Comparison of ENCODE assay signal across 13 cellular contexts in the genomic region with DNA sequence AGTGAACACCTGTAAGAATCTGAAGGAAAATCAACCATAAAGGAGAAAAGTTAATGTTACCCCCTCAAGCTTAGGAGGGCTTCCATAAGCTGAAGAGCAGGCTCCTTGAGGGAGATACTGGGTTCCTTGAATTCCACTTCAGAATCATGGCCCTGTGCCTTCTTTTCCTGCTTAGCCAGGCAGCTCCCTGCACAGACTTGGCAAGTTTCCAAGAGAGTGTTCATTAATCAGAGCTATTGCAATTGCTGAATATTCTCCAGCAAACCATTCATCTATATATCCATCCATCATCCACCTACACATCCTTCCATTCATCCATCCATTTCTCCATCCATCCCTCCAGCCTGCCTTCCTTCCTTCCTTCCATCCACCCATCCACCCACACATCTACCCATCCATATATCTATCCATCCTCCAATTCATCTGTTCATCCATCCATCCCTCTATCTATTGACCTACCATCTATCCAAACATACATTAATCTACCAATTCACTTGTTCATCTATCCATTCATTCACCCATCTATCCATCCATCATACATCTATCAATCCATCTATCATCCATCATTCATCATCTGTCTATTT.
"Had no signal": no experiment of that assay in that cellular context is flagged by ENCODE, and none has a peak within 500 bp of the region (broad histone marks: within the 10 kb centered on the region; RNA-seq: fewer than 3 reads in every experiment).

No MANE protein-coding gene starts in this region.

- H3K27me3 Mint-ChIP-seq: activated naive CD4-positive, alpha-beta T cell treated with anti-CD3 and anti-CD28 coated beads, Interleukin-2, amount 50 U/mL, for 24 hours had no signal

- DNase-seq: immature natural killer cell; left cardiac atrium; mammary epithelial cell; naive thymus-derived CD4-positive, alpha-beta T cell; nucleus accumbens had no signal

- H3K27ac ChIP-seq: esophagus muscularis mucosa, right atrium auricular region had no signal

- H3K9me3 Mint-ChIP-seq: activated naive CD4-positive, alpha-beta T cell treated with anti-CD3 and anti-CD28 coated beads, Interleukin-2, amount 50 U/mL, for 24 hours; activated T-helper 2 cell treated with anti-CD3 and anti-CD28 coated beads, Interferon-gamma antibody, Interleukin-2, Interleukin-4, amounts not matched to agents 10 μg/mL and 5 μg/mL and 100 μg/mL, durations not matched to agents 14 hours and 24 hours and 36 hours; immature natural killer cell; naive thymus-derived CD4-positive, alpha-beta T cell had no signal

- H3K4me3 ChIP-seq: esophagus muscularis mucosa, right atrium auricular region, smooth muscle cell had no signal

- H3K36me3 Mint-ChIP-seq: activated naive CD4-positive, alpha-beta T cell treated with anti-CD3 and anti-CD28 coated beads, Interleukin-2, amount 50 U/mL, for 24 hours; brain; immature natural killer cell; naive thymus-derived CD4-positive, alpha-beta T cell had no signal

- H3K9me3 ChIP-seq: esophagus muscularis mucosa, right atrium auricular region had no signal

- H3K27me3 ChIP-seq: esophagus muscularis mucosa, right atrium auricular region had no signal

- FAIRE-seq: endometrium, urothelium cell line had no signal

- H3K27ac Mint-ChIP-seq: activated naive CD4-positive, alpha-beta T cell treated with anti-CD3 and anti-CD28 coated beads, Interleukin-2, amount 50 U/mL, for 24 hours; activated T-helper 2 cell treated with anti-CD3 and anti-CD28 coated beads, Interferon-gamma antibody, Interleukin-2, Interleukin-4, amounts not matched to agents 10 μg/mL and 5 μg/mL and 100 μg/mL, durations not matched to agents 14 hours and 24 hours and 36 hours; brain; immature natural killer cell; naive thymus-derived CD4-positive, alpha-beta T cell had no signal

- H3K4me3 Mint-ChIP-seq: activated naive CD4-positive, alpha-beta T cell treated with anti-CD3 and anti-CD28 coated beads, Interleukin-2, amount 50 U/mL, for 24 hours; brain; immature natural killer cell; naive thymus-derived CD4-positive, alpha-beta T cell had no signal

- H3K36me3 ChIP-seq: esophagus muscularis mucosa, right atrium auricular region had no signal
